ENCODE assay signal across 1 cellular context in the genomic region with DNA sequence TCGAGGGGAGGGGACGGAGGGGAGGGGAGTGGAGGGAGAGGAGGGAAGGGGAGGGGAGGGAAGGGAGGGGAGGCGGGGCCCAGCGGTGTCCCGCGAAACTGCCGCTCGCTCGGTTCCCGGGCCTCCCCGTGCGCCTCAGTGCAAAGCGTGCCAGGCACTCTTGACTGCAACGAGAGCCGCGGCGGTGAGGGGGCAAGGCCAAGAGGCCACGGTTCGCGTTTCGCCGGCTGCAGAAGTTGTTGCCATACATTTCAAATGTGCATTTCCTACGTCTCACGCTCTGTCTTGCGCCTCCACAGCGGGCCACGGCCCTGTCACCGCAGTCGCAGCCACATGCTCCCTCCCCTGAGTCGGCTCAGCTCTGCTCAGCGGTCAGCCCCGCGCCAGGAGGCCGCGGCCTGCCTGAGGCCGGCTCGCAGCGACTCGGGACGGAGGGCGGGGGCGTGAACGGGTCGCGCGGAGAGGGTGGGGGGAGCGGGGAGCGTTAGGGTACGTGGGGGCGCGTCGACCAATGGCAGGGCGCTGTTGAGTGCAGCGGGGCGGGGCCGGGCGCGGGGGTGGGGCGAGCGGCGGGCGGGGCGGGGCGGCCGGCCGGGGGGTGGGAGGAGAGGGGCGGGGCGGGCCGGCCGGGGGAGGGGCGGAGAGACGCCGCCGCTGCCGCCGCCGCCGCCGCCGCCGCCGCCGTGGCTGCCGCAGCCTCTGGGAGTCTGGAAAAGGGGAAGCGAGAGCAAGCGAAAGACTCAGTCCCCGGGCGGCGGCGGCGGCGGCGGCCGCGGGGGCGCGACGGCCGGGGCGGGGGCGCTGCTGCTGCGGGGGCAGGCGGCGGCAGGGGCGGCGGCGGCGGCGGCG.
TF ChIP-seq lines count a peak whose summit lies in the region.

A gene (plus strand): TSS at position 678 of the 849 bp plus-strand sequence. CDS start 185 bp downstream, outside the sequence.

TF ChIP-seq in WTC11, 78 proteins besides CTCF, POLR2A, EP300 and RAD21 (continued from another document and continues in another):
- TF ChIP-seq, protein P1, sequence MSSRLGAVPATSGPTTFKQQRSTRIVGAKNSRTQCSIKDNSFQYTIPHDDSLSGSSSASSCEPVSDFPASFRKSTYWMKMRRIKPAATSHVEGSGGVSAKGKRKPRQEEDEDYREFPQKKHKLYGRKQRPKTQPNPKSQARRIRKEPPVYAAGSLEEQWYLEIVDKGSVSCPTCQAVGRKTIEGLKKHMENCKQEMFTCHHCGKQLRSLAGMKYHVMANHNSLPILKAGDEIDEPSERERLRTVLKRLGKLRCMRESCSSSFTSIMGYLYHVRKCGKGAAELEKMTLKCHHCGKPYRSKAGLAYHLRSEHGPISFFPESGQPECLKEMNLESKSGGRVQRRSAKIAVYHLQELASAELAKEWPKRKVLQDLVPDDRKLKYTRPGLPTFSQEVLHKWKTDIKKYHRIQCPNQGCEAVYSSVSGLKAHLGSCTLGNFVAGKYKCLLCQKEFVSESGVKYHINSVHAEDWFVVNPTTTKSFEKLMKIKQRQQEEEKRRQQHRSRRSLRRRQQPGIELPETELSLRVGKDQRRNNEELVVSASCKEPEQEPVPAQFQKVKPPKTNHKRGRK (CRISPR knock-in tag; IDR thresholded peaks at IDR 0.05; ENCODE audit: borderline replicate concordance), result no peak
- TF ChIP-seq, protein P2, sequence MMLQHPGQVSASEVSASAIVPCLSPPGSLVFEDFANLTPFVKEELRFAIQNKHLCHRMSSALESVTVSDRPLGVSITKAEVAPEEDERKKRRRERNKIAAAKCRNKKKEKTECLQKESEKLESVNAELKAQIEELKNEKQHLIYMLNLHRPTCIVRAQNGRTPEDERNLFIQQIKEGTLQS (CRISPR knock-in tag; conservative IDR thresholded peaks at IDR 0.05), result no peak
- TF ChIP-seq ATF1 (CRISPR knock-in tag; IDR thresholded peaks at IDR 0.05) (no peak), FOXK1 (CRISPR knock-in tag; IDR thresholded peaks at IDR 0.05) (peak; percentile 74), ZNF416 (CRISPR knock-in tag; IDR thresholded peaks at IDR 0.05) (no peak), RORB (CRISPR knock-in tag; IDR thresholded peaks at IDR 0.05) (no peak), CBFB (CRISPR knock-in tag; IDR thresholded peaks at IDR 0.05; ENCODE audit: low read depth) (no peak), CREM (CRISPR knock-in tag; IDR thresholded peaks at IDR 0.05) (no peak), ZNF232 (CRISPR knock-in tag; IDR thresholded peaks at IDR 0.05) (no peak), NFE2L1 (CRISPR knock-in tag; IDR thresholded peaks at IDR 0.05) (0 out of 2 replicates have a peak, but pooled peaks have one; percentile 20), ZNF317 (CRISPR knock-in tag; IDR thresholded peaks at IDR 0.05; ENCODE audit: borderline replicate concordance, low read depth) (no peak), ETV6 (CRISPR knock-in tag; IDR thresholded peaks at IDR 0.05) (no peak), HMGA2 (CRISPR knock-in tag; IDR thresholded peaks at IDR 0.05) (no peak), MXD4 (CRISPR knock-in tag; IDR thresholded peaks at IDR 0.05; ENCODE audit: borderline replicate concordance) (no peak), SP1 (CRISPR knock-in tag; conservative IDR thresholded peaks at IDR 0.05) (no peak; the same call in none of the 2 replicates), ZNF138 (CRISPR knock-in tag; conservative IDR thresholded peaks at IDR 0.05) (no peak)
- TF ChIP-seq, protein P3, sequence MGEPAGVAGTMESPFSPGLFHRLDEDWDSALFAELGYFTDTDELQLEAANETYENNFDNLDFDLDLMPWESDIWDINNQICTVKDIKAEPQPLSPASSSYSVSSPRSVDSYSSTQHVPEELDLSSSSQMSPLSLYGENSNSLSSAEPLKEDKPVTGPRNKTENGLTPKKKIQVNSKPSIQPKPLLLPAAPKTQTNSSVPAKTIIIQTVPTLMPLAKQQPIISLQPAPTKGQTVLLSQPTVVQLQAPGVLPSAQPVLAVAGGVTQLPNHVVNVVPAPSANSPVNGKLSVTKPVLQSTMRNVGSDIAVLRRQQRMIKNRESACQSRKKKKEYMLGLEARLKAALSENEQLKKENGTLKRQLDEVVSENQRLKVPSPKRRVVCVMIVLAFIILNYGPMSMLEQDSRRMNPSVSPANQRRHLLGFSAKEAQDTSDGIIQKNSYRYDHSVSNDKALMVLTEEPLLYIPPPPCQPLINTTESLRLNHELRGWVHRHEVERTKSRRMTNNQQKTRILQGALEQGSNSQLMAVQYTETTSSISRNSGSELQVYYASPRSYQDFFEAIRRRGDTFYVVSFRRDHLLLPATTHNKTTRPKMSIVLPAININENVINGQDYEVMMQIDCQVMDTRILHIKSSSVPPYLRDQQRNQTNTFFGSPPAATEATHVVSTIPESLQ (CRISPR knock-in tag; IDR thresholded peaks at IDR 0.05), result no peak
- TF ChIP-seq, protein P4, sequence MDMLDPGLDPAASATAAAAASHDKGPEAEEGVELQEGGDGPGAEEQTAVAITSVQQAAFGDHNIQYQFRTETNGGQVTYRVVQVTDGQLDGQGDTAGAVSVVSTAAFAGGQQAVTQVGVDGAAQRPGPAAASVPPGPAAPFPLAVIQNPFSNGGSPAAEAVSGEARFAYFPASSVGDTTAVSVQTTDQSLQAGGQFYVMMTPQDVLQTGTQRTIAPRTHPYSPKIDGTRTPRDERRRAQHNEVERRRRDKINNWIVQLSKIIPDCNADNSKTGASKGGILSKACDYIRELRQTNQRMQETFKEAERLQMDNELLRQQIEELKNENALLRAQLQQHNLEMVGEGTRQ (CRISPR knock-in tag; IDR thresholded peaks at IDR 0.05), result no peak
- TF ChIP-seq, protein P5, sequence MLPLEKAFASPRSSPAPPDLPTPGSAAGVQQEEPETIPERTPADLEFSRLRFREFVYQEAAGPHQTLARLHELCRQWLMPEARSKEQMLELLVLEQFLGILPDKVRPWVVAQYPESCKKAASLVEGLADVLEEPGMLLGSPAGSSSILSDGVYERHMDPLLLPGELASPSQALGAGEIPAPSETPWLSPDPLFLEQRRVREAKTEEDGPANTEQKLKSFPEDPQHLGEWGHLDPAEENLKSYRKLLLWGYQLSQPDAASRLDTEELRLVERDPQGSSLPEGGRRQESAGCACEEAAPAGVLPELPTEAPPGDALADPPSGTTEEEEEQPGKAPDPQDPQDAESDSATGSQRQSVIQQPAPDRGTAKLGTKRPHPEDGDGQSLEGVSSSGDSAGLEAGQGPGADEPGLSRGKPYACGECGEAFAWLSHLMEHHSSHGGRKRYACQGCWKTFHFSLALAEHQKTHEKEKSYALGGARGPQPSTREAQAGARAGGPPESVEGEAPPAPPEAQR (CRISPR knock-in tag; IDR thresholded peaks at IDR 0.05), result no peak
- TF ChIP-seq, protein P6, sequence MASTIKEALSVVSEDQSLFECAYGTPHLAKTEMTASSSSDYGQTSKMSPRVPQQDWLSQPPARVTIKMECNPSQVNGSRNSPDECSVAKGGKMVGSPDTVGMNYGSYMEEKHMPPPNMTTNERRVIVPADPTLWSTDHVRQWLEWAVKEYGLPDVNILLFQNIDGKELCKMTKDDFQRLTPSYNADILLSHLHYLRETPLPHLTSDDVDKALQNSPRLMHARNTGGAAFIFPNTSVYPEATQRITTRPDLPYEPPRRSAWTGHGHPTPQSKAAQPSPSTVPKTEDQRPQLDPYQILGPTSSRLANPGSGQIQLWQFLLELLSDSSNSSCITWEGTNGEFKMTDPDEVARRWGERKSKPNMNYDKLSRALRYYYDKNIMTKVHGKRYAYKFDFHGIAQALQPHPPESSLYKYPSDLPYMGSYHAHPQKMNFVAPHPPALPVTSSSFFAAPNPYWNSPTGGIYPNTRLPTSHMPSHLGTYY (CRISPR knock-in tag; IDR thresholded peaks at IDR 0.05), result no peak
- TF ChIP-seq, protein P7, sequence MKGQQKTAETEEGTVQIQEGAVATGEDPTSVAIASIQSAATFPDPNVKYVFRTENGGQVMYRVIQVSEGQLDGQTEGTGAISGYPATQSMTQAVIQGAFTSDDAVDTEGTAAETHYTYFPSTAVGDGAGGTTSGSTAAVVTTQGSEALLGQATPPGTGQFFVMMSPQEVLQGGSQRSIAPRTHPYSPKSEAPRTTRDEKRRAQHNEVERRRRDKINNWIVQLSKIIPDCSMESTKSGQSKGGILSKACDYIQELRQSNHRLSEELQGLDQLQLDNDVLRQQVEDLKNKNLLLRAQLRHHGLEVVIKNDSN (CRISPR knock-in tag; IDR thresholded peaks at IDR 0.05), result no peak
- TF ChIP-seq, protein P8, sequence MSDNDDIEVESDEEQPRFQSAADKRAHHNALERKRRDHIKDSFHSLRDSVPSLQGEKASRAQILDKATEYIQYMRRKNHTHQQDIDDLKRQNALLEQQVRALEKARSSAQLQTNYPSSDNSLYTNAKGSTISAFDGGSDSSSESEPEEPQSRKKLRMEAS (CRISPR knock-in tag; IDR thresholded peaks at IDR 0.05), result peak; percentile 48; the same call in 1 of the 2 replicates
- TF ChIP-seq, protein P9, sequence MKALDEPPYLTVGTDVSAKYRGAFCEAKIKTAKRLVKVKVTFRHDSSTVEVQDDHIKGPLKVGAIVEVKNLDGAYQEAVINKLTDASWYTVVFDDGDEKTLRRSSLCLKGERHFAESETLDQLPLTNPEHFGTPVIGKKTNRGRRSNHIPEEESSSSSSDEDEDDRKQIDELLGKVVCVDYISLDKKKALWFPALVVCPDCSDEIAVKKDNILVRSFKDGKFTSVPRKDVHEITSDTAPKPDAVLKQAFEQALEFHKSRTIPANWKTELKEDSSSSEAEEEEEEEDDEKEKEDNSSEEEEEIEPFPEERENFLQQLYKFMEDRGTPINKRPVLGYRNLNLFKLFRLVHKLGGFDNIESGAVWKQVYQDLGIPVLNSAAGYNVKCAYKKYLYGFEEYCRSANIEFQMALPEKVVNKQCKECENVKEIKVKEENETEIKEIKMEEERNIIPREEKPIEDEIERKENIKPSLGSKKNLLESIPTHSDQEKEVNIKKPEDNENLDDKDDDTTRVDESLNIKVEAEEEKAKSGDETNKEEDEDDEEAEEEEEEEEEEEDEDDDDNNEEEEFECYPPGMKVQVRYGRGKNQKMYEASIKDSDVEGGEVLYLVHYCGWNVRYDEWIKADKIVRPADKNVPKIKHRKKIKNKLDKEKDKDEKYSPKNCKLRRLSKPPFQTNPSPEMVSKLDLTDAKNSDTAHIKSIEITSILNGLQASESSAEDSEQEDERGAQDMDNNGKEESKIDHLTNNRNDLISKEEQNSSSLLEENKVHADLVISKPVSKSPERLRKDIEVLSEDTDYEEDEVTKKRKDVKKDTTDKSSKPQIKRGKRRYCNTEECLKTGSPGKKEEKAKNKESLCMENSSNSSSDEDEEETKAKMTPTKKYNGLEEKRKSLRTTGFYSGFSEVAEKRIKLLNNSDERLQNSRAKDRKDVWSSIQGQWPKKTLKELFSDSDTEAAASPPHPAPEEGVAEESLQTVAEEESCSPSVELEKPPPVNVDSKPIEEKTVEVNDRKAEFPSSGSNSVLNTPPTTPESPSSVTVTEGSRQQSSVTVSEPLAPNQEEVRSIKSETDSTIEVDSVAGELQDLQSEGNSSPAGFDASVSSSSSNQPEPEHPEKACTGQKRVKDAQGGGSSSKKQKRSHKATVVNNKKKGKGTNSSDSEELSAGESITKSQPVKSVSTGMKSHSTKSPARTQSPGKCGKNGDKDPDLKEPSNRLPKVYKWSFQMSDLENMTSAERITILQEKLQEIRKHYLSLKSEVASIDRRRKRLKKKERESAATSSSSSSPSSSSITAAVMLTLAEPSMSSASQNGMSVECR (CRISPR knock-in tag; IDR thresholded peaks at IDR 0.05; ENCODE audit: borderline replicate concordance), result peak; percentile 75; the same call in 1 of the 2 replicates
- TF ChIP-seq, protein P10, sequence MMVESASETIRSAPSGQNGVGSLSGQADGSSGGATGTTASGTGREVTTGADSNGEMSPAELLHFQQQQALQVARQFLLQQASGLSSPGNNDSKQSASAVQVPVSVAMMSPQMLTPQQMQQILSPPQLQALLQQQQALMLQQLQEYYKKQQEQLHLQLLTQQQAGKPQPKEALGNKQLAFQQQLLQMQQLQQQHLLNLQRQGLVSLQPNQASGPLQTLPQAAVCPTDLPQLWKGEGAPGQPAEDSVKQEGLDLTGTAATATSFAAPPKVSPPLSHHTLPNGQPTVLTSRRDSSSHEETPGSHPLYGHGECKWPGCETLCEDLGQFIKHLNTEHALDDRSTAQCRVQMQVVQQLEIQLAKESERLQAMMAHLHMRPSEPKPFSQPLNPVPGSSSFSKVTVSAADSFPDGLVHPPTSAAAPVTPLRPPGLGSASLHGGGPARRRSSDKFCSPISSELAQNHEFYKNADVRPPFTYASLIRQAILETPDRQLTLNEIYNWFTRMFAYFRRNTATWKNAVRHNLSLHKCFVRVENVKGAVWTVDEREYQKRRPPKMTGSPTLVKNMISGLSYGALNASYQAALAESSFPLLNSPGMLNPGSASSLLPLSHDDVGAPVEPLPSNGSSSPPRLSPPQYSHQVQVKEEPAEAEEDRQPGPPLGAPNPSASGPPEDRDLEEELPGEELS (CRISPR knock-in tag; IDR thresholded peaks at IDR 0.05), result peak; percentile 70; the same call in 1 of the 2 replicates
- TF ChIP-seq, protein P11, sequence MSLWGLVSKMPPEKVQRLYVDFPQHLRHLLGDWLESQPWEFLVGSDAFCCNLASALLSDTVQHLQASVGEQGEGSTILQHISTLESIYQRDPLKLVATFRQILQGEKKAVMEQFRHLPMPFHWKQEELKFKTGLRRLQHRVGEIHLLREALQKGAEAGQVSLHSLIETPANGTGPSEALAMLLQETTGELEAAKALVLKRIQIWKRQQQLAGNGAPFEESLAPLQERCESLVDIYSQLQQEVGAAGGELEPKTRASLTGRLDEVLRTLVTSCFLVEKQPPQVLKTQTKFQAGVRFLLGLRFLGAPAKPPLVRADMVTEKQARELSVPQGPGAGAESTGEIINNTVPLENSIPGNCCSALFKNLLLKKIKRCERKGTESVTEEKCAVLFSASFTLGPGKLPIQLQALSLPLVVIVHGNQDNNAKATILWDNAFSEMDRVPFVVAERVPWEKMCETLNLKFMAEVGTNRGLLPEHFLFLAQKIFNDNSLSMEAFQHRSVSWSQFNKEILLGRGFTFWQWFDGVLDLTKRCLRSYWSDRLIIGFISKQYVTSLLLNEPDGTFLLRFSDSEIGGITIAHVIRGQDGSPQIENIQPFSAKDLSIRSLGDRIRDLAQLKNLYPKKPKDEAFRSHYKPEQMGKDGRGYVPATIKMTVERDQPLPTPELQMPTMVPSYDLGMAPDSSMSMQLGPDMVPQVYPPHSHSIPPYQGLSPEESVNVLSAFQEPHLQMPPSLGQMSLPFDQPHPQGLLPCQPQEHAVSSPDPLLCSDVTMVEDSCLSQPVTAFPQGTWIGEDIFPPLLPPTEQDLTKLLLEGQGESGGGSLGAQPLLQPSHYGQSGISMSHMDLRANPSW (CRISPR knock-in tag; conservative IDR thresholded peaks at IDR 0.05; ENCODE audit: low read depth), result no peak
